14 cellular contexts compared by ENCODE assay signal in genomic region chr7:70668606-70669358, GRCh38.
A peak's percentile ranks its signal among the peaks of the same experiment; 100 is the strongest.
DNase-seq lines count a peak whose midpoint lies in the region; ATAC-seq and TF ChIP-seq lines count a peak whose summit lies in the region.
"Had no signal": no experiment of that assay in that cellular context is flagged by ENCODE, and none has a peak within 500 bp of the region (broad histone marks: within the 10 kb centered on the region; RNA-seq: fewer than 3 reads in every experiment).

No MANE protein-coding gene starts in this region.

- TF ChIP-seq POLR2A in breast epithelium (IDR thresholded peaks at IDR 0.05), result no peak

- TF ChIP-seq CTCF in breast epithelium (IDR thresholded peaks at IDR 0.05), result no peak
- no peak for TF ChIP-seq CTCF in MCF 10A (IDR thresholded peaks at IDR 0.05; ENCODE audit: unreplicated experiment)
- no peak for TF ChIP-seq CTCF in coronary artery (IDR thresholded peaks at IDR 0.05)
- TF ChIP-seq CTCF in lower lobe of right lung (IDR thresholded peaks at IDR 0.05), result no peak

- peak overlapping the region; percentile 52 to 54 for H3K27ac ChIP-seq in breast epithelium
- no peak overlapping the region for H3K27ac ChIP-seq in coronary artery
- no peak overlapping the region for H3K27ac ChIP-seq in lower lobe of right lung
- H3K27ac ChIP-seq: A549 had no signal

- H3K4me3 Mint-ChIP-seq in MCF 10A (ENCODE audit: unreplicated experiment), result no peak overlapping the region
- H3K4me3 Mint-ChIP-seq: activated CD4-positive, alpha-beta memory T cell treated with anti-CD3 and anti-CD28 coated beads, Interleukin-2, amount 10 ng/mL, durations not matched to agents 7 days and 5 days; naive thymus-derived CD4-positive, alpha-beta T cell had no signal

- no peaks in the 10 kb centered on the region for H3K36me3 Mint-ChIP-seq in MCF 10A (ENCODE audit: insufficient read depth, unreplicated experiment)
- H3K36me3 Mint-ChIP-seq: naive thymus-derived CD4-positive, alpha-beta T cell had no signal

- intact Hi-C loops in breast epithelium (cut with DNase I; ENCODE audit: low total_unique reads) (no loop called here), MCF 10A (cut with micrococcal nuclease) (no loop called here), lower lobe of right lung (cut with DNase I) (no loop called here)

- CTCF ChIA-PET in MCF 10A (lab: Yijun Ruan, JAX), result no interaction called here

- no peak overlapping the region for H3K27ac Mint-ChIP-seq in MCF 10A (ENCODE audit: low read depth, unreplicated experiment)
- H3K27ac Mint-ChIP-seq: activated CD4-positive, alpha-beta memory T cell treated with anti-CD3 and anti-CD28 coated beads, Interleukin-2, amount 10 ng/mL, durations not matched to agents 7 days and 5 days; naive thymus-derived CD4-positive, alpha-beta T cell; stimulated activated effector memory CD8-positive, alpha-beta T cell treated with anti-CD3 and anti-CD28 coated beads, Interleukin-12 subunit alpha, Interleukin-12 subunit beta, amount 100 ng/mL, for 72 hours had no signal

- no TSS peak for BruUV-seq in MCF 10A (replicated peaks; lab: Mats Ljungman, UMichigan)

- H3K27me3 Mint-ChIP-seq in MCF 10A (ENCODE audit: insufficient read depth, unreplicated experiment), result no peaks in the 10 kb centered on the region
- H3K27me3 Mint-ChIP-seq: activated CD4-positive, alpha-beta memory T cell treated with anti-CD3 and anti-CD28 coated beads, Interleukin-2, amount 10 ng/mL, durations not matched to agents 7 days and 5 days; naive thymus-derived CD4-positive, alpha-beta T cell had no signal

- no peaks in the 10 kb centered on the region for H3K4me1 ChIP-seq in breast epithelium
- no peaks in the 10 kb centered on the region for H3K4me1 ChIP-seq in lower lobe of right lung
- H3K4me1 ChIP-seq: A549 had no signal

- H3K4me1 Mint-ChIP-seq in MCF 10A (ENCODE audit: insufficient read depth, unreplicated experiment), result no peaks in the 10 kb centered on the region

- H3K36me3 ChIP-seq in breast epithelium (no peaks in the 10 kb centered on the region), lower lobe of right lung (no peaks in the 10 kb centered on the region)

- DNase-seq in breast epithelium (ENCODE audit: low spot score in 2 of 2), result peak in 1 of 2 donors; percentile 76
- DNase-seq in MCF 10A (ENCODE audit: unreplicated experiment), result no peak
- DNase-seq in coronary artery (ENCODE audit: low spot score), result peak; percentile 79
- no peak for DNase-seq in lower lobe of right lung
- DNase-seq in DMS53 (lab: John Stamatoyannopoulos, UW), result no peak
- DNase-seq: activated CD4-positive, alpha-beta memory T cell treated with anti-CD3 and anti-CD28 coated beads, Interleukin-2, amount 10 ng/mL, durations not matched to agents 7 days and 5 days; naive thymus-derived CD4-positive, alpha-beta T cell; NK-92 treated with Interleukin-12 subunit alpha and Interleukin-12 subunit beta, amount 100 ng/mL, for 24 hours; stimulated activated CD4-positive, alpha-beta T cell treated with anti-CD3 and anti-CD28 coated beads, Interleukin-4, amount 100 ng/mL, for 4 hours had no signal

- H3K27me3 ChIP-seq in breast epithelium, result no peaks in the 10 kb centered on the region
- H3K27me3 ChIP-seq in lower lobe of right lung (ENCODE audit: low read depth), result no peaks in the 10 kb centered on the region

- POLR2A ChIA-PET in MCF 10A (lab: Yijun Ruan, JAX), result no interaction called here

- H3K9me3 Mint-ChIP-seq in MCF 10A (ENCODE audit: unreplicated experiment), result peaks cover 8% of the 10 kb centered on the region
- H3K9me3 Mint-ChIP-seq: stimulated activated effector memory CD8-positive, alpha-beta T cell treated with anti-CD3 and anti-CD28 coated beads, Interleukin-12 subunit alpha, Interleukin-12 subunit beta, amount 100 ng/mL, for 72 hours had no signal

- H3K4me3 ChIP-seq in breast epithelium (no peak overlapping the region), coronary artery (no peak overlapping the region), lower lobe of right lung (no peak overlapping the region)
- H3K4me3 ChIP-seq: A549 had no signal

- H3K9me3 ChIP-seq in breast epithelium (no peaks in the 10 kb centered on the region), lower lobe of right lung (no peaks in the 10 kb centered on the region)
- H3K9me3 ChIP-seq: A549 had no signal

- peak; percentile 80 to 93 for ATAC-seq in lower lobe of right lung
- no peak for ATAC-seq in HG02981 (IDR thresholded peaks at IDR 0.05; ENCODE audit: unreplicated experiment)
- ATAC-seq in GM18861 (IDR thresholded peaks at IDR 0.05; ENCODE audit: unreplicated experiment), result no peak
- ATAC-seq in HG02852 (IDR thresholded peaks at IDR 0.05; ENCODE audit: unreplicated experiment), result no peak
- ATAC-seq: A549; naive thymus-derived CD4-positive, alpha-beta T cell had no signal

Comparison
In these comparisons a context has a peak if more than half of its experiments do, and no peak if none do; other contexts are left out.
1. H3K27ac ChIP-seq: peak in breast epithelium (2 of 2); none in coronary artery (0 of 2) and lower lobe of right lung (single experiment).
2. ATAC-seq: peak in lower lobe of right lung (2 of 2); none in HG02981 (single experiment), GM18861 (single experiment) and HG02852 (single experiment).